In genomic region chr13:73167046-73167820, GRCh38 we compare ENCODE assay signal across 2 cellular contexts.
TF ChIP-seq lines count a peak whose summit lies in the region.

No MANE protein-coding gene starts in this region.

TF ChIP-seq in IMR-90, 13 proteins besides CTCF, POLR2A, EP300 and RAD21:
- no peak for TF ChIP-seq BHLHE40 (IDR thresholded peaks at IDR 0.05; ENCODE audit: low read depth, low read length)
- peak; percentile 41; the same call in 1 of the 2 replicates for TF ChIP-seq CEBPB (IDR thresholded peaks at IDR 0.05; ENCODE audit: low read depth, low read length)

TF ChIP-seq in WTC11, 78 proteins besides CTCF, POLR2A, EP300 and RAD21:
- no peak for TF ChIP-seq ZNF232 (CRISPR knock-in tag; IDR thresholded peaks at IDR 0.05)
- TF ChIP-seq, protein P1, sequence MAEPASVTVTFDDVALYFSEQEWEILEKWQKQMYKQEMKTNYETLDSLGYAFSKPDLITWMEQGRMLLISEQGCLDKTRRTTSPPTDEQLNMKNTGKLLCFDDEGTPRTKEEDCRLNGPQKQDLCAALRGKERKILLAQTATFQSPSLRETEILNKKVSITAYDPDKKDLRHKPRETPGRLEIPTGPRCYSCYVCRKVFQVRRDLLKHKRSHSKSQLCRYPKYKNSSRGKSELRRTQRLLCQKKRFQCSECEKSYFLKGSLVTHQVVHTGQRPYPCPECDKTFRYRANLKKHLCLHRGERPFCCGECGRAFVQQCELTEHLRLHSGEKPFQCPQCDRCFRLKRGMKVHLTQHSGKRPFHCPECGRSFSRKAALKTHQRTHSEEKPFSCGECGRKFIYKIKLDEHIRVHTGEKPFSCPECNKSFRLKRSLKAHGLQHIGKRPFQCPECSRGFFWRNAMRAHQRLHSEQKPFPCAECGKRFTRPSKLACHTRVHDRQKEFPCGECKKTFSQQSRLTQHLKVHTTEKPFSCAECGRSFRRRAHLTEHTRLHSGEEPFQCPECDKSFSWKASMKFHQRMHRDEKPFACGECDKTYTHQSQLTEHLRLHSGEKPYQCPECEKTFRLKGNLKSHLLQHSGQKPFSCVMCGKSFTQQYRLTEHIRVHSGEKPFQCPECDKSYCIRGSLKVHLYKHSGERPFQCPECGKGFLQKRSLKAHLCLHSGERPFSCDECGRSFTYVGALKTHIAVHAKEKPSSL (CRISPR knock-in tag; conservative IDR thresholded peaks at IDR 0.05): no peak
- TF ChIP-seq, protein P2, sequence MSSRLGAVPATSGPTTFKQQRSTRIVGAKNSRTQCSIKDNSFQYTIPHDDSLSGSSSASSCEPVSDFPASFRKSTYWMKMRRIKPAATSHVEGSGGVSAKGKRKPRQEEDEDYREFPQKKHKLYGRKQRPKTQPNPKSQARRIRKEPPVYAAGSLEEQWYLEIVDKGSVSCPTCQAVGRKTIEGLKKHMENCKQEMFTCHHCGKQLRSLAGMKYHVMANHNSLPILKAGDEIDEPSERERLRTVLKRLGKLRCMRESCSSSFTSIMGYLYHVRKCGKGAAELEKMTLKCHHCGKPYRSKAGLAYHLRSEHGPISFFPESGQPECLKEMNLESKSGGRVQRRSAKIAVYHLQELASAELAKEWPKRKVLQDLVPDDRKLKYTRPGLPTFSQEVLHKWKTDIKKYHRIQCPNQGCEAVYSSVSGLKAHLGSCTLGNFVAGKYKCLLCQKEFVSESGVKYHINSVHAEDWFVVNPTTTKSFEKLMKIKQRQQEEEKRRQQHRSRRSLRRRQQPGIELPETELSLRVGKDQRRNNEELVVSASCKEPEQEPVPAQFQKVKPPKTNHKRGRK (CRISPR knock-in tag; IDR thresholded peaks at IDR 0.05; ENCODE audit: borderline replicate concordance): no peak
- no peak for TF ChIP-seq ELF4 (CRISPR knock-in tag; IDR thresholded peaks at IDR 0.05; ENCODE audit: low read depth)
- TF ChIP-seq MXD4 (CRISPR knock-in tag; IDR thresholded peaks at IDR 0.05; ENCODE audit: borderline replicate concordance): no peak
- TF ChIP-seq, protein P3, sequence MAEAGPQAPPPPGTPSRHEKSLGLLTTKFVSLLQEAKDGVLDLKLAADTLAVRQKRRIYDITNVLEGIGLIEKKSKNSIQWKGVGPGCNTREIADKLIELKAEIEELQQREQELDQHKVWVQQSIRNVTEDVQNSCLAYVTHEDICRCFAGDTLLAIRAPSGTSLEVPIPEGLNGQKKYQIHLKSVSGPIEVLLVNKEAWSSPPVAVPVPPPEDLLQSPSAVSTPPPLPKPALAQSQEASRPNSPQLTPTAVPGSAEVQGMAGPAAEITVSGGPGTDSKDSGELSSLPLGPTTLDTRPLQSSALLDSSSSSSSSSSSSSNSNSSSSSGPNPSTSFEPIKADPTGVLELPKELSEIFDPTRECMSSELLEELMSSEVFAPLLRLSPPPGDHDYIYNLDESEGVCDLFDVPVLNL (CRISPR knock-in tag; IDR thresholded peaks at IDR 0.05; ENCODE audit: borderline replicate concordance, low read depth): no peak
- TF ChIP-seq CREB1 (CRISPR knock-in tag; IDR thresholded peaks at IDR 0.05): no peak
- TF ChIP-seq ZNF423 (CRISPR knock-in tag; IDR thresholded peaks at IDR 0.05): no peak
- no peak for TF ChIP-seq JUN (CRISPR knock-in tag; IDR thresholded peaks at IDR 0.05)
- TF ChIP-seq ZNF263 (CRISPR knock-in tag; IDR thresholded peaks at IDR 0.05; ENCODE audit: low read depth): no peak
- no peak for TF ChIP-seq AFF4 (CRISPR knock-in tag; IDR thresholded peaks at IDR 0.05; ENCODE audit: borderline replicate concordance)
- TF ChIP-seq FOXP1 (CRISPR knock-in tag; IDR thresholded peaks at IDR 0.05; ENCODE audit: borderline replicate concordance): no peak
- TF ChIP-seq USF2 (CRISPR knock-in tag; IDR thresholded peaks at IDR 0.05): no peak
- TF ChIP-seq ZNF219 (CRISPR knock-in tag; IDR thresholded peaks at IDR 0.05; ENCODE audit: borderline replicate concordance): no peak
- TF ChIP-seq ZSCAN18 (CRISPR knock-in tag; IDR thresholded peaks at IDR 0.05): no peak
- no peak for TF ChIP-seq NR1H2 (CRISPR knock-in tag; IDR thresholded peaks at IDR 0.05)
- no peak for TF ChIP-seq ZNF317 (CRISPR knock-in tag; IDR thresholded peaks at IDR 0.05; ENCODE audit: borderline replicate concordance, low read depth)
- no peak for TF ChIP-seq JAZF1 (CRISPR knock-in tag; IDR thresholded peaks at IDR 0.05)
- TF ChIP-seq CDX4 (CRISPR knock-in tag; IDR thresholded peaks at IDR 0.05; ENCODE audit: borderline replicate concordance): no peak
